In genomic region chr6:96466149-96466863, GRCh38 we compare ENCODE assay signal across 12 cellular contexts. TPM values are rescaled to one million over a fixed set of nuclear protein-coding genes. Genes with fewer than 3 reads are reported as not detected.
DNase-seq lines count a peak whose midpoint lies in the region; ATAC-seq and TF ChIP-seq lines count a peak whose summit lies in the region.
"Had no signal": no experiment of that assay in that cellular context is flagged by ENCODE, and none has a peak within 500 bp of the region (broad histone marks: within the 10 kb centered on the region; RNA-seq: fewer than 3 reads in every experiment).

No MANE protein-coding gene starts in this region.

- no peak overlapping the region for H3K4me2 ChIP-seq in MM.1S (ENCODE audit: low read depth, low read length)
- H3K4me2 ChIP-seq: BLaER1 treated with 17β-estradiol and CSF1 and Interleukin-3, amounts not matched to agents 10 nM and 100 nM had no signal

- no peaks in the 10 kb centered on the region for H4K20me1 ChIP-seq in MM.1S (ENCODE audit: insufficient read depth, low read length)
- H4K20me1 ChIP-seq: BLaER1 treated with 17β-estradiol and CSF1 and Interleukin-3, amounts not matched to agents 10 nM and 100 nM had no signal

- no peaks in the 10 kb centered on the region for H3K79me2 ChIP-seq in MM.1S (ENCODE audit: low read length)

- no peak overlapping the region for H3K4me3 ChIP-seq in heart right ventricle
- H3K4me3 ChIP-seq in MM.1S (ENCODE audit: low read length): no peak overlapping the region
- H3K4me3 ChIP-seq: BLaER1 treated with 17β-estradiol and CSF1 and Interleukin-3, amounts not matched to agents 10 nM and 100 nM had no signal

- WGBS in heart right ventricle, 2 donors: 72 to 74% methylated on average over 2 of the region's 2 CpGs

- TF ChIP-seq CTCF in heart right ventricle (IDR thresholded peaks at IDR 0.05): no peak
- TF ChIP-seq CTCF in MM.1S (IDR thresholded peaks at IDR 0.05; ENCODE audit: low read length): no peak

- H3K4me1 ChIP-seq in heart right ventricle (no peaks in the 10 kb centered on the region), MM.1S (ENCODE audit: low read length) (no peaks in the 10 kb centered on the region)
- H3K4me1 ChIP-seq: BLaER1 treated with 17β-estradiol and CSF1 and Interleukin-3, amounts not matched to agents 10 nM and 100 nM had no signal

- ATAC-seq in GM18498 (IDR thresholded peaks at IDR 0.05; ENCODE audit: unreplicated experiment) (peak; percentile 79), GM19351 (IDR thresholded peaks at IDR 0.05; ENCODE audit: unreplicated experiment) (peak; percentile 71), HG02870 (IDR thresholded peaks at IDR 0.05; ENCODE audit: unreplicated experiment) (peak; percentile 72), heart right ventricle (no peak)

- H3K27me3 ChIP-seq in heart right ventricle: no peaks in the 10 kb centered on the region
- H3K27me3 ChIP-seq in MM.1S (replicated peaks; ENCODE audit: insufficient read depth, low read length): no peaks in the 10 kb centered on the region
- H3K27me3 ChIP-seq: BLaER1 treated with 17β-estradiol and CSF1 and Interleukin-3, amounts not matched to agents 10 nM and 100 nM had no signal

- H3F3A ChIP-seq in MM.1S (ENCODE audit: insufficient read depth, low read length): no peaks in the 10 kb centered on the region

- intact Hi-C loops in heart right ventricle (cut with DNase I): no loop called here

- no peak overlapping the region for H3K9ac ChIP-seq in MM.1S (ENCODE audit: low read length)
- H3K9ac ChIP-seq: BLaER1 treated with 17β-estradiol and CSF1 and Interleukin-3, amounts not matched to agents 10 nM and 100 nM had no signal

- no peaks in the 10 kb centered on the region for H3K9me2 ChIP-seq in MM.1S (replicated peaks; ENCODE audit: insufficient read depth, low read length)

- no peak overlapping the region for H2AFZ ChIP-seq in MM.1S (ENCODE audit: low read length)

- no peaks in the 10 kb centered on the region for H3K9me3 ChIP-seq in heart right ventricle
- no peaks in the 10 kb centered on the region for H3K9me3 ChIP-seq in MM.1S (replicated peaks; ENCODE audit: insufficient read depth, low read length)
- H3K9me3 ChIP-seq: BLaER1 treated with 17β-estradiol and CSF1 and Interleukin-3, amounts not matched to agents 10 nM and 100 nM had no signal

- H3K27ac ChIP-seq in heart right ventricle: no peak overlapping the region
- no peak overlapping the region for H3K27ac ChIP-seq in MM.1S (ENCODE audit: low read length)
- H3K27ac ChIP-seq: BLaER1 treated with 17β-estradiol and CSF1 and Interleukin-3, amounts not matched to agents 10 nM and 100 nM had no signal

- DNase-seq in OCI-M1 (lab: John Stamatoyannopoulos, UW) (peak; percentile 9), heart right ventricle (no peak), NCI-H524 treated with DMSO at 0.1 percent for 48 hours (lab: John Stamatoyannopoulos, UW) (no peak), MM.1S (no peak)
- no peak for DNase-seq in stimulated activated naive CD4-positive, alpha-beta T cell (lab: John Stamatoyannopoulos, UW)
- DNase-seq: activated gamma-delta T cell, head of caudate nucleus, NCI-H1436 had no signal

- H3K36me3 ChIP-seq in heart right ventricle (no peaks in the 10 kb centered on the region), MM.1S (replicated peaks; ENCODE audit: insufficient read depth, low read length) (no peaks in the 10 kb centered on the region)
- H3K36me3 ChIP-seq: BLaER1 treated with 17β-estradiol and CSF1 and Interleukin-3, amounts not matched to agents 10 nM and 100 nM had no signal

RNA-seq across cellular contexts. Expression of gene UFL1, which starts 55.3 kb away (rescaled TPM):
- total RNA-seq in heart right ventricle: 10 to 100 TPM; 21.0 to 32.7 (median 26.0) TPM
- 10 to 100 TPM in 1 of 2 donors, 1 to 10 TPM in 1; 9.0 to 20.8 TPM for polyA plus RNA-seq in heart right ventricle

Comparison
In these comparisons a context has a peak if more than half of its experiments do, and no peak if none do; other contexts are left out.
1. ATAC-seq: peak in GM18498 (single experiment), GM19351 (single experiment) and HG02870 (single experiment); none in heart right ventricle (0 of 8).